8 cellular contexts compared by ENCODE assay signal in genomic region chr1:27487927-27488522, GRCh38. TPM values are rescaled to one million over a fixed set of nuclear protein-coding genes. Genes with fewer than 3 reads are reported as not detected.
DNase-seq lines count a peak whose midpoint lies in the region; ATAC-seq and TF ChIP-seq lines count a peak whose summit lies in the region.

No MANE protein-coding gene starts in this region.

- TF ChIP-seq EP300 in suprapubic skin (IDR thresholded peaks at IDR 0.05), result no peak

- H3K36me3 Mint-ChIP-seq in activated T-helper 2 cell treated with anti-CD3 and anti-CD28 coated beads, Interferon-gamma antibody, Interleukin-2, Interleukin-4, amounts not matched to agents 10 μg/mL and 5 μg/mL and 100 μg/mL, durations not matched to agents 14 hours and 24 hours and 36 hours (ENCODE audit: low read depth), result peaks cover 17% of the 10 kb centered on the region

- H3K27me3 Mint-ChIP-seq in activated T-helper 2 cell treated with anti-CD3 and anti-CD28 coated beads, Interferon-gamma antibody, Interleukin-2, Interleukin-4, amounts not matched to agents 10 μg/mL and 5 μg/mL and 100 μg/mL, durations not matched to agents 14 hours and 24 hours and 36 hours (ENCODE audit: low read depth), result no peaks in the 10 kb centered on the region

- H3K36me3 ChIP-seq in heart right ventricle (peaks cover 0 to 19% (median 0%) of the 10 kb centered on the region in 9 donors), suprapubic skin (no peaks in the 10 kb centered on the region)

- H3K4me1 ChIP-seq in heart right ventricle (peaks cover 27 to 81% (median 68%) of the 10 kb centered on the region in 9 donors), suprapubic skin (peaks cover 67% of the 10 kb centered on the region)

- H3K4me3 Mint-ChIP-seq in activated T-helper 2 cell treated with anti-CD3 and anti-CD28 coated beads, Interferon-gamma antibody, Interleukin-2, Interleukin-4, amounts not matched to agents 10 μg/mL and 5 μg/mL and 100 μg/mL, durations not matched to agents 14 hours and 24 hours and 36 hours (ENCODE audit: low read depth), result peak overlapping the region; percentile 97

- H3K9me3 ChIP-seq in heart right ventricle (no peaks in the 10 kb centered on the region), suprapubic skin (no peaks in the 10 kb centered on the region)

- WGBS in heart right ventricle, 2 donors, result 12 to 18% methylated on average over 4 of the region's 4 CpGs
- WGBS in suprapubic skin, result 6% methylated on average over 4 of the region's 4 CpGs

- intact Hi-C loops in heart right ventricle (cut with DNase I), result loop anchor here in 3 of 10 donors (5.0 kb wide), 2 partner anchors 51 to 56 kb away; no protein-coding TSS in a partner anchor
- intact Hi-C loops in left ventricle myocardium superior (cut with micrococcal nuclease), result loop anchor here (10.0 kb wide), 1 partner anchor 53 kb away; no protein-coding TSS in a partner anchor
- intact Hi-C loops in activated T-helper 2 cell treated with anti-CD3 and anti-CD28 coated beads, Interferon-gamma antibody, Interleukin-2, Interleukin-4, amounts not matched to agents 10 μg/mL and 5 μg/mL and 100 μg/mL, durations not matched to agents 14 hours and 24 hours and 36 hours (cut with micrococcal nuclease), result loop anchor here (2.0 kb wide), 1 partner anchor 43 kb away; no protein-coding TSS in a partner anchor

- peak overlapping the region; percentile 82 to 100 (median 95) for H3K4me3 ChIP-seq in heart right ventricle
- H3K4me3 ChIP-seq in suprapubic skin, result peak overlapping the region; percentile 72

- peak overlapping the region; percentile 47 to 100 (median 99) for H3K27ac ChIP-seq in heart right ventricle
- H3K27ac ChIP-seq in layer of hippocampus (ENCODE audit: low read depth, low read length), result peak overlapping the region; percentile 73
- H3K27ac ChIP-seq in suprapubic skin, result peak overlapping the region; percentile 95

- DNase-seq in heart right ventricle, result no peak
- DNase-seq in left ventricle myocardium superior, result no peak
- no peak for DNase-seq in activated T-helper 2 cell treated with anti-CD3 and anti-CD28 coated beads, Interferon-gamma antibody, Interleukin-2, Interleukin-4, amounts not matched to agents 10 μg/mL and 5 μg/mL and 100 μg/mL, durations not matched to agents 14 hours and 24 hours and 36 hours (ENCODE audit: low spot score)
- no peak for DNase-seq in suprapubic skin (ENCODE audit: low spot score in 2 of 2)
- no peak for DNase-seq in NCI-H446 (lab: John Stamatoyannopoulos, UW)
- no peak for DNase-seq in NCI-H1092 treated with DMSO at 0.1 percent for 48 hours (lab: John Stamatoyannopoulos, UW)

- H3K27ac Mint-ChIP-seq in activated T-helper 2 cell treated with anti-CD3 and anti-CD28 coated beads, Interferon-gamma antibody, Interleukin-2, Interleukin-4, amounts not matched to agents 10 μg/mL and 5 μg/mL and 100 μg/mL, durations not matched to agents 14 hours and 24 hours and 36 hours, result peak overlapping the region; percentile 46

- ATAC-seq in heart right ventricle (no peak), left ventricle myocardium superior (no peak), HG02763 (IDR thresholded peaks at IDR 0.05; ENCODE audit: unreplicated experiment) (no peak)

- H3K27me3 ChIP-seq in heart right ventricle (no peaks in the 10 kb centered on the region), layer of hippocampus (ENCODE audit: control insufficient read depth, insufficient read depth, low read length) (no peaks in the 10 kb centered on the region), suprapubic skin (no peaks in the 10 kb centered on the region)

- no peaks in the 10 kb centered on the region for H3K9me3 Mint-ChIP-seq in activated T-helper 2 cell treated with anti-CD3 and anti-CD28 coated beads, Interferon-gamma antibody, Interleukin-2, Interleukin-4, amounts not matched to agents 10 μg/mL and 5 μg/mL and 100 μg/mL, durations not matched to agents 14 hours and 24 hours and 36 hours

- peaks cover 24% of the 10 kb centered on the region for H3K4me1 Mint-ChIP-seq in activated T-helper 2 cell treated with anti-CD3 and anti-CD28 coated beads, Interferon-gamma antibody, Interleukin-2, Interleukin-4, amounts not matched to agents 10 μg/mL and 5 μg/mL and 100 μg/mL, durations not matched to agents 14 hours and 24 hours and 36 hours (ENCODE audit: low read depth)

- no peak for TF ChIP-seq POLR2A in suprapubic skin (IDR thresholded peaks at IDR 0.05)

- TF ChIP-seq CTCF in heart right ventricle (IDR thresholded peaks at IDR 0.05) (no peak), suprapubic skin (IDR thresholded peaks at IDR 0.05) (no peak)

RNA-seq across cellular contexts. Expression of gene WASF2, which starts 1.9 kb away (rescaled TPM):
- total RNA-seq in heart right ventricle (10 to 100 TPM; 41.2 to 75.4 (median 52.0) TPM), left ventricle myocardium superior (59.1 TPM), suprapubic skin (10 to 100 TPM; 69.0 to 96.0 (median 90.4) TPM)
- polyA plus RNA-seq in heart right ventricle, result 10 to 100 TPM; 19.6 to 24.8 TPM
- total RNA-seq in activated T-helper 2 cell treated with anti-CD3 and anti-CD28 coated beads, Interferon-gamma antibody, Interleukin-2, Interleukin-4, amounts not matched to agents 10 μg/mL and 5 μg/mL and 100 μg/mL, durations not matched to agents 14 hours and 24 hours and 36 hours, result 125 and 128 TPM in 2 replicates
